8 cellular contexts compared by ENCODE assay signal in the genomic region with DNA sequence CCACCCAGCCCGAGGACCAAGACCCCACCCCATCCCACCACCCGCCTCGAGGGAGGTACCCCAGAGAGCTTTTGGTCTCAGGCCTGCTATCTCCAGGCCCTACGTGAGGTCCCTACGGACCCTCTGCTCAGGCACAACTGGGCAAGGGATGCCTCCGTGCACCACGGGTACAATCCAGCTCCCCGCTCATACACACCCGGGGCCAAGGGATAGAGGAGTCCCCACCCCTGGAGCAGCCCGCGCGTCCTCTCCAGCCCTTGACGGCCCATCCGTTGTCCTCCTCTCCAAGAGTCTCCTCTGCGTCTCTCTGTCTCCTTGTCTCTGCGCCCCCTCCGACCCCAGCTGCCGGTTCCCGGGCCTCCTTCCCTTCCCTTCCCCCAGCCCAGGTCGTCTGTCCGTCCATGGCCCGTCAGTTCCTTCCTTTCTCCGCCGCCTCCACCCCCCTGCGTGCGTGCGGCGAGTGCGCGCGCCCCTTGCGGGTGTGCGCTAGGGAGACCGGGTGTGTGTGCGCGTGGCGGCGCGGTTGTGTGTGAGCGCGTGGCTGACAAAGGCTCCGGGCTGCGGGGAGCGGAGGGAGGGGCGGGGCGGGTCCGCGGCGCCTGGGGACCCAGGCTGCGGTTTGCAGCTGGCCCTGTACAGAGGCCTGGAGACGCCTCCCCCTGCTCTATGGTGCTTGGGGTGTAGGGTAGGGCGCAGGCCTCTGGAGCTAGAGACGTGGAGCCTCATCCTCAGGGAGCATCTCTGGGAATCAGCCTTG. TPM values are rescaled to one million over a fixed set of nuclear protein-coding genes. Genes with fewer than 3 reads are reported as not detected.
DNase-seq lines count a peak whose midpoint lies in the region; ATAC-seq, FAIRE-seq and TF ChIP-seq lines count a peak whose summit lies in the region.

No MANE protein-coding gene starts in this region.

- no peak overlapping the region for H3K18ac ChIP-seq in IMR-90 (ENCODE audit: low read depth, low read length)

- H2AFZ ChIP-seq in IMR-90 (replicated peaks; ENCODE audit: low read length, poor library complexity) = peak overlapping the region; percentile 33

- in situ Hi-C loops in IMR-90 (cut with MboI; ENCODE audit: low sequenced_read_pairs) = loop anchor here (10.0 kb wide), 1 partner anchor 55 kb away; a partner anchor contains a TSS

- peak overlapping the region; percentile 63 for H3K4me3 Mint-ChIP-seq in activated naive CD8-positive, alpha-beta T cell treated with anti-CD3 and anti-CD28 coated beads, Interleukin-2, amount 50 U/mL, for 24 hours

- no TSS peak for BruUV-seq in IMR-90 (replicated peaks; lab: Mats Ljungman, UMichigan)

- no peaks in the 10 kb centered on the region for H3K79me1 ChIP-seq in IMR-90 (ENCODE audit: low read depth in 1 of 2, low read length in 2 of 2)

- no peak overlapping the region for H3K4me2 ChIP-seq in IMR-90 (ENCODE audit: low read depth, low read length)

- 2% methylated on average over 14 of the region's 53 CpGs; no CpG with 5 or more reads in 1 of the 2 experiments for WGBS in IMR-90 (ENCODE audit: extremely low coverage in 2 of 2, insufficient read length in 1 of 2), 2 experiments

- peak in 8 of 14 donors; percentile 26 to 70 (median 50) for DNase-seq in C1 segment of cervical spinal cord (lab: John Stamatoyannopoulos, UW)
- no peak for DNase-seq in IMR-90
- peak; percentile 19 for DNase-seq in activated naive CD8-positive, alpha-beta T cell treated with anti-CD3 and anti-CD28 coated beads, Interleukin-2, amount 50 U/mL, for 24 hours
- DNase-seq in kidney = peak; percentile 79
- peak; percentile 31 for DNase-seq in stimulated activated CD4-positive, alpha-beta T cell treated with anti-CD3 and anti-CD28 coated beads, Interleukin-4, amount 100 ng/mL, for 1 hour
- no peak for DNase-seq in NCI-H1092 treated with DMSO at 0.1 percent for 48 hours (lab: John Stamatoyannopoulos, UW)
- DNase-seq in SK-N-DZ (ENCODE audit: low spot score) = no peak

- POLR2A ChIA-PET in IMR-90 (lab: Charles Lee; ENCODE audit: unreplicated experiment) = no interaction called here

- dilution Hi-C loops in IMR-90 (cut with HindIII; ENCODE audit: low sequenced_read_pairs, unreplicated experiment) = no loop called here

- H4K91ac ChIP-seq in IMR-90 (ENCODE audit: insufficient read depth, low read depth, low read length) = no peak overlapping the region

- no peak for ATAC-seq in IMR-90 (ENCODE audit: low read depth)
- no peak for ATAC-seq in activated naive CD8-positive, alpha-beta T cell treated with anti-CD3 and anti-CD28 coated beads, Interleukin-2, amount 50 U/mL, for 24 hours
- ATAC-seq in HG02981 (IDR thresholded peaks at IDR 0.05; ENCODE audit: unreplicated experiment) = no peak

- no peak for TF ChIP-seq CTCF in IMR-90 (conservative IDR thresholded peaks at IDR 0.05; ENCODE audit: low read depth, low read length)
- TF ChIP-seq CTCF in kidney (IDR thresholded peaks at IDR 0.05; ENCODE audit: borderline replicate concordance, extremely low read depth, insufficient read depth) = no peak

- peaks cover 25% of the 10 kb centered on the region for H3K4me1 Mint-ChIP-seq in activated naive CD8-positive, alpha-beta T cell treated with anti-CD3 and anti-CD28 coated beads, Interleukin-2, amount 50 U/mL, for 24 hours

- CTCF ChIA-PET in IMR-90 (lab: Yijun Ruan, JAX) = no interaction called here

- TF ChIP-seq POLR2A in IMR-90 (IDR thresholded peaks at IDR 0.05; ENCODE audit: low read depth, low read length) = no peak

- no peak overlapping the region for H4K8ac ChIP-seq in IMR-90 (ENCODE audit: low read depth in 2 of 2, low read length in 2 of 2)

- H3K56ac ChIP-seq in IMR-90 (ENCODE audit: extremely low read depth, insufficient read depth, low read length) = no peak overlapping the region

- H2AK9ac ChIP-seq in IMR-90 (replicated peaks; ENCODE audit: low read depth, low read length, poor library complexity) = peak overlapping the region; percentile 50

- H3K9me3 ChIP-seq in IMR-90 (ENCODE audit: control insufficient read depth, insufficient read depth, low read length) (no peaks in the 10 kb centered on the region), kidney (ENCODE audit: control insufficient read depth in 1 of 2, low read length in 2 of 2) (no peaks in the 10 kb centered on the region)

- no peak overlapping the region for H2BK15ac ChIP-seq in IMR-90 (ENCODE audit: low read depth, low read length)

- H3K14ac ChIP-seq in IMR-90 (replicated peaks; ENCODE audit: low read depth, low read length) = no peak overlapping the region

- no peaks in the 10 kb centered on the region for H3K9me3 Mint-ChIP-seq in activated naive CD8-positive, alpha-beta T cell treated with anti-CD3 and anti-CD28 coated beads, Interleukin-2, amount 50 U/mL, for 24 hours

- H3K4me3 ChIP-seq in IMR-90 (ENCODE audit: insufficient read depth, low read depth, low read length) (no peak overlapping the region), kidney (ENCODE audit: low read length in 2 of 2) (peak overlapping the region; percentile 72 to 73)

- peaks cover 6% of the 10 kb centered on the region for H4K20me1 ChIP-seq in IMR-90 (ENCODE audit: insufficient read depth, low read length)

- FAIRE-seq in kidney (lab: Jason Lieb, UNC) = no peak

- no peaks in the 10 kb centered on the region for H3K36me3 Mint-ChIP-seq in activated naive CD8-positive, alpha-beta T cell treated with anti-CD3 and anti-CD28 coated beads, Interleukin-2, amount 50 U/mL, for 24 hours (ENCODE audit: low read depth)

- H4K5ac ChIP-seq in IMR-90 (ENCODE audit: low read depth, low read length) = no peak overlapping the region

- H3K36me3 ChIP-seq in IMR-90 (ENCODE audit: control insufficient read depth, insufficient read depth, low read length) (no peaks in the 10 kb centered on the region), kidney (ENCODE audit: control insufficient read depth in 1 of 2, insufficient read depth in 2 of 2, low read length in 2 of 2) (no peaks in the 10 kb centered on the region)

- TF ChIP-seq RAD21 in IMR-90 (IDR thresholded peaks at IDR 0.05; ENCODE audit: low read length) = no peak

- no peak overlapping the region for H3K4ac ChIP-seq in IMR-90 (ENCODE audit: low read depth, low read length)

- no peak overlapping the region for H2BK20ac ChIP-seq in IMR-90 (ENCODE audit: low read depth, low read length)

- peaks cover 64% of the 10 kb centered on the region for H3K27me3 ChIP-seq in IMR-90 (ENCODE audit: control insufficient read depth, insufficient read depth, low read length)

- no peak overlapping the region for H3K23ac ChIP-seq in IMR-90 (ENCODE audit: low read depth, low read length)

- H2BK120ac ChIP-seq in IMR-90 (ENCODE audit: low read depth, low read length) = no peak overlapping the region

- intact Hi-C loops in IMR-90 (cut with micrococcal nuclease) (no loop called here), kidney (cut with DNase I) (no loop called here)

- peaks cover 28% of the 10 kb centered on the region for H3K27me3 Mint-ChIP-seq in activated naive CD8-positive, alpha-beta T cell treated with anti-CD3 and anti-CD28 coated beads, Interleukin-2, amount 50 U/mL, for 24 hours

- no peak overlapping the region for H2BK5ac ChIP-seq in IMR-90 (ENCODE audit: low read depth, low read length, poor library complexity, severe bottlenecking)

- no peaks in the 10 kb centered on the region for H3K9me1 ChIP-seq in IMR-90 (ENCODE audit: insufficient read depth, low read length)

- no peak overlapping the region for H3K27ac Mint-ChIP-seq in activated naive CD8-positive, alpha-beta T cell treated with anti-CD3 and anti-CD28 coated beads, Interleukin-2, amount 50 U/mL, for 24 hours

- no peaks in the 10 kb centered on the region for H3K4me1 ChIP-seq in IMR-90 (ENCODE audit: control insufficient read depth, insufficient read depth, low read length)
- H3K4me1 ChIP-seq in kidney (ENCODE audit: control insufficient read depth in 1 of 2, insufficient read depth in 1 of 2, low read depth in 1 of 2, low read length in 2 of 2) = peaks cover 20 to 21% of the 10 kb centered on the region in 2 donors

- H3K9ac ChIP-seq in IMR-90 (ENCODE audit: low read depth, low read length) (no peak overlapping the region), kidney (ENCODE audit: low read length in 2 of 2) (peak overlapping the region in 1 of 2 donors; percentile 61)

- H2AK5ac ChIP-seq in IMR-90 (ENCODE audit: low read depth, low read length) = no peak overlapping the region

- H3K27ac ChIP-seq in IMR-90 (ENCODE audit: insufficient read depth, low read length) (no peak overlapping the region), kidney (ENCODE audit: low read depth in 2 of 2, low read length in 2 of 2) (peak overlapping the region; percentile 1 to 41)

TF ChIP-seq in IMR-90, 13 proteins besides CTCF, POLR2A, EP300 and RAD21 (continues in another document):
- no peak for TF ChIP-seq MAFK (IDR thresholded peaks at IDR 0.05; ENCODE audit: low read depth, low read length)
- no peak for TF ChIP-seq MAZ (IDR thresholded peaks at IDR 0.05; ENCODE audit: borderline replicate concordance, low read depth, low read length)
- TF ChIP-seq, protein P1, sequence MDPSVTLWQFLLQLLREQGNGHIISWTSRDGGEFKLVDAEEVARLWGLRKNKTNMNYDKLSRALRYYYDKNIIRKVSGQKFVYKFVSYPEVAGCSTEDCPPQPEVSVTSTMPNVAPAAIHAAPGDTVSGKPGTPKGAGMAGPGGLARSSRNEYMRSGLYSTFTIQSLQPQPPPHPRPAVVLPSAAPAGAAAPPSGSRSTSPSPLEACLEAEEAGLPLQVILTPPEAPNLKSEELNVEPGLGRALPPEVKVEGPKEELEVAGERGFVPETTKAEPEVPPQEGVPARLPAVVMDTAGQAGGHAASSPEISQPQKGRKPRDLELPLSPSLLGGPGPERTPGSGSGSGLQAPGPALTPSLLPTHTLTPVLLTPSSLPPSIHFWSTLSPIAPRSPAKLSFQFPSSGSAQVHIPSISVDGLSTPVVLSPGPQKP (IDR thresholded peaks at IDR 0.05; ENCODE audit: borderline replicate concordance, low read depth, low read length) = no peak
- no peak for TF ChIP-seq RFX5 (IDR thresholded peaks at IDR 0.05; ENCODE audit: low read depth, low read length)

RNA-seq across cellular contexts. Expression of a gene that starts 0.9 kb away (rescaled TPM):
- under 0.01 TPM in 1 of 2 replicates, not detected in the other for total RNA-seq in IMR-90 (2012; rRNA removed)
- polyA plus RNA-seq in IMR-90 (2012; rRNA removed) = not detected in 2 replicates
- 0.03 TPM in 1 of 2 replicates, not detected in the other for polyA plus RNA-seq in IMR-90 (2012; cell fraction: cytosol; rRNA removed)
- 0.21 TPM in 1 of 2 replicates, not detected in the other for polyA plus RNA-seq in IMR-90 (2012; cell fraction: nucleus; rRNA removed; ENCODE audit: low replicate concordance)
- 60.5 TPM for total RNA-seq in kidney
- 75.1 TPM for polyA plus RNA-seq in kidney (ENCODE audit: insufficient read depth, low read depth, low replicate concordance)
- 0.70 and 2.4 TPM in 2 replicates for polyA plus RNA-seq in SK-N-DZ (2014; cell fraction: cytosol; rRNA removed)
- polyA plus RNA-seq in SK-N-DZ (2014; cell fraction: nucleus; rRNA removed) = 4.3 and 4.4 TPM in 2 replicates

RNA-seq across cellular contexts. Expression of a gene that starts 55.6 kb away (rescaled TPM):
- total RNA-seq in IMR-90 (2012; rRNA removed) = 22.6 and 24.7 TPM in 2 replicates
- 45.9 and 53.0 TPM in 2 replicates for polyA plus RNA-seq in IMR-90 (2012; rRNA removed)
- polyA plus RNA-seq in IMR-90 (2012; cell fraction: cytosol; rRNA removed) = 29.4 and 33.3 TPM in 2 replicates
- 117 and 239 TPM in 2 replicates for polyA plus RNA-seq in IMR-90 (2012; cell fraction: nucleus; rRNA removed; ENCODE audit: low replicate concordance)
- total RNA-seq in kidney = 51.6 TPM
- polyA plus RNA-seq in kidney (ENCODE audit: insufficient read depth, low read depth, low replicate concordance) = 11.9 TPM
- 64.2 and 66.4 TPM in 2 replicates for polyA plus RNA-seq in SK-N-DZ (2014; cell fraction: cytosol; rRNA removed)
- polyA plus RNA-seq in SK-N-DZ (2014; cell fraction: nucleus; rRNA removed) = 201 and 229 TPM in 2 replicates

Comparison
In these comparisons a context has a peak if more than half of its experiments do, and no peak if none do; other contexts are left out.
1. DNase-seq: peak in C1 segment of cervical spinal cord (8 of 14), activated naive CD8-positive, alpha-beta T cell treated with anti-CD3 and anti-CD28 coated beads, Interleukin-2, amount 50 U/mL, for 24 hours (single experiment), kidney (single experiment) and stimulated activated CD4-positive, alpha-beta T cell treated with anti-CD3 and anti-CD28 coated beads, Interleukin-4, amount 100 ng/mL, for 1 hour (single experiment); none in IMR-90 (single experiment), NCI-H1092 treated with DMSO at 0.1 percent for 48 hours (single experiment) and SK-N-DZ (single experiment).
2. RNA of a gene that starts 0.9 kb away (total RNA-seq): 60.5 TPM in kidney (single experiment); under 0.01 TPM in IMR-90; every median in the first group is over 10 times any median in the second.